Comparison of ENCODE assay signal across 1 cellular context in the genomic region with DNA sequence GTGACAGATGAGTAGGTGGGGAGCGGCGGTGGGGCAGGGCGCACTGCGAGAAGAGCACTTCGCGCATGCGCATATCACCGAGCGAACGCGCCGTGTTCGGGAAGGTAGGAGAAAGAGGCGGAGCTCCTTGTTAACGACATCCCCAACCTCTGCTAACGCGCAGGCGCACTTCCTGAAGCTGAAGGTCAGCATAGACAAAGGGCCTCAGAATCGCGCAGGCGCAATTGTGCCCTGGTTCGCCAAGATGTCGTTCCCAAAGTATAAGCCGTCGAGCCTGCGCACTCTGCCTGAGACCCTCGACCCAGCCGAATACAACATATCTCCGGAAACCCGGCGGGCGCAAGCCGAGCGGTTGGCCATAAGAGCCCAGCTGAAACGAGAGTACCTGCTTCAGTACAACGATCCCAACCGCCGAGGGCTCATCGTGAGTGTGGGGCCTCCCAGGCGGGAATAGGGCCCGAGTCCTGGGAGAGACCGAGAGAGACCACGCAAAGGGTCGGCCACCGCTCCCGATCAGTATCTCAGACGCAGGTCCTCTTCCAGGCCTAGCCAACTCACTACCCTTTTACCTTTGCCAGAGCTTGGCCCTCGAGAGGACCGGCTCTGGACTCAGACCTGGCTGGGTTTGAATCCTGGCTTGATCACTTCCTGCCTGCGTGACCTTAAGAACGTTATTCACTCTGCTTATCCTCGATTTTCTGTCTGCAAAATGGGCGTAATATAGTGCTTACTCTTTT.
TF ChIP-seq lines count a peak whose summit lies in the region.

A gene (plus strand): TSS at position 221 of the 737 bp plus-strand sequence. CDS start 24 bp downstream, at position 245.

TF ChIP-seq in HepG2, 621 proteins besides CTCF, POLR2A, EP300 and RAD21 (continued from another document and continues in another):
- TF ChIP-seq, protein P1, sequence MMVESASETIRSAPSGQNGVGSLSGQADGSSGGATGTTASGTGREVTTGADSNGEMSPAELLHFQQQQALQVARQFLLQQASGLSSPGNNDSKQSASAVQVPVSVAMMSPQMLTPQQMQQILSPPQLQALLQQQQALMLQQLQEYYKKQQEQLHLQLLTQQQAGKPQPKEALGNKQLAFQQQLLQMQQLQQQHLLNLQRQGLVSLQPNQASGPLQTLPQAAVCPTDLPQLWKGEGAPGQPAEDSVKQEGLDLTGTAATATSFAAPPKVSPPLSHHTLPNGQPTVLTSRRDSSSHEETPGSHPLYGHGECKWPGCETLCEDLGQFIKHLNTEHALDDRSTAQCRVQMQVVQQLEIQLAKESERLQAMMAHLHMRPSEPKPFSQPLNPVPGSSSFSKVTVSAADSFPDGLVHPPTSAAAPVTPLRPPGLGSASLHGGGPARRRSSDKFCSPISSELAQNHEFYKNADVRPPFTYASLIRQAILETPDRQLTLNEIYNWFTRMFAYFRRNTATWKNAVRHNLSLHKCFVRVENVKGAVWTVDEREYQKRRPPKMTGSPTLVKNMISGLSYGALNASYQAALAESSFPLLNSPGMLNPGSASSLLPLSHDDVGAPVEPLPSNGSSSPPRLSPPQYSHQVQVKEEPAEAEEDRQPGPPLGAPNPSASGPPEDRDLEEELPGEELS (CRISPR knock-in tag; IDR thresholded peaks at IDR 0.05) = no peak
- TF ChIP-seq, protein P2, sequence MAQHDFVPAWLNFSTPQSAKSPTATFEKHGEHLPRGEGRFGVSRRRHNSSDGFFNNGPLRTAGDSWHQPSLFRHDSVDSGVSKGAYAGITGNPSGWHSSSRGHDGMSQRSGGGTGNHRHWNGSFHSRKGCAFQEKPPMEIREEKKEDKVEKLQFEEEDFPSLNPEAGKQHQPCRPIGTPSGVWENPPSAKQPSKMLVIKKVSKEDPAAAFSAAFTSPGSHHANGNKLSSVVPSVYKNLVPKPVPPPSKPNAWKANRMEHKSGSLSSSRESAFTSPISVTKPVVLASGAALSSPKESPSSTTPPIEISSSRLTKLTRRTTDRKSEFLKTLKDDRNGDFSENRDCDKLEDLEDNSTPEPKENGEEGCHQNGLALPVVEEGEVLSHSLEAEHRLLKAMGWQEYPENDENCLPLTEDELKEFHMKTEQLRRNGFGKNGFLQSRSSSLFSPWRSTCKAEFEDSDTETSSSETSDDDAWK (CRISPR knock-in tag; IDR thresholded peaks at IDR 0.05) = no peak
- TF ChIP-seq NAIF1 (CRISPR knock-in tag; IDR thresholded peaks at IDR 0.05; ENCODE audit: borderline replicate concordance) = no peak
- TF ChIP-seq, protein P3, sequence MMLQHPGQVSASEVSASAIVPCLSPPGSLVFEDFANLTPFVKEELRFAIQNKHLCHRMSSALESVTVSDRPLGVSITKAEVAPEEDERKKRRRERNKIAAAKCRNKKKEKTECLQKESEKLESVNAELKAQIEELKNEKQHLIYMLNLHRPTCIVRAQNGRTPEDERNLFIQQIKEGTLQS (CRISPR knock-in tag; IDR thresholded peaks at IDR 0.05) = no peak
- TF ChIP-seq ETV6 (CRISPR knock-in tag; conservative IDR thresholded peaks at IDR 0.05) = no peak; the same call in 1 of the 2 replicates
- TF ChIP-seq HDAC2 (CRISPR knock-in tag; IDR thresholded peaks at IDR 0.05) = 0 out of 2 replicates have a peak, but pooled peaks have one; percentile 22
- TF ChIP-seq, protein P4, sequence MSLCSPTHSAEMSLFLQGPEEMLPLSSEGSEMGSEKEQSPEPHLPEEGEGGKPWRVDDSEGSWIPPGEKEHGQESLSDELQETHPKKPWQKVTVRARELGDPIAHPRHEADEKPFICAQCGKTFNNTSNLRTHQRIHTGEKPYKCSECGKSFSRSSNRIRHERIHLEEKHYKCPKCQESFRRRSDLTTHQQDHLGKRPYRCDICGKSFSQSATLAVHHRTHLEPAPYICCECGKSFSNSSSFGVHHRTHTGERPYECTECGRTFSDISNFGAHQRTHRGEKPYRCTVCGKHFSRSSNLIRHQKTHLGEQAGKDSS (CRISPR knock-in tag; IDR thresholded peaks at IDR 0.05; ENCODE audit: borderline replicate concordance, low read depth) = peak; percentile 99
- TF ChIP-seq KMT2A (CRISPR knock-in tag; IDR thresholded peaks at IDR 0.05) = no peak; the same call in 1 of the 2 replicates
- TF ChIP-seq, protein P5, sequence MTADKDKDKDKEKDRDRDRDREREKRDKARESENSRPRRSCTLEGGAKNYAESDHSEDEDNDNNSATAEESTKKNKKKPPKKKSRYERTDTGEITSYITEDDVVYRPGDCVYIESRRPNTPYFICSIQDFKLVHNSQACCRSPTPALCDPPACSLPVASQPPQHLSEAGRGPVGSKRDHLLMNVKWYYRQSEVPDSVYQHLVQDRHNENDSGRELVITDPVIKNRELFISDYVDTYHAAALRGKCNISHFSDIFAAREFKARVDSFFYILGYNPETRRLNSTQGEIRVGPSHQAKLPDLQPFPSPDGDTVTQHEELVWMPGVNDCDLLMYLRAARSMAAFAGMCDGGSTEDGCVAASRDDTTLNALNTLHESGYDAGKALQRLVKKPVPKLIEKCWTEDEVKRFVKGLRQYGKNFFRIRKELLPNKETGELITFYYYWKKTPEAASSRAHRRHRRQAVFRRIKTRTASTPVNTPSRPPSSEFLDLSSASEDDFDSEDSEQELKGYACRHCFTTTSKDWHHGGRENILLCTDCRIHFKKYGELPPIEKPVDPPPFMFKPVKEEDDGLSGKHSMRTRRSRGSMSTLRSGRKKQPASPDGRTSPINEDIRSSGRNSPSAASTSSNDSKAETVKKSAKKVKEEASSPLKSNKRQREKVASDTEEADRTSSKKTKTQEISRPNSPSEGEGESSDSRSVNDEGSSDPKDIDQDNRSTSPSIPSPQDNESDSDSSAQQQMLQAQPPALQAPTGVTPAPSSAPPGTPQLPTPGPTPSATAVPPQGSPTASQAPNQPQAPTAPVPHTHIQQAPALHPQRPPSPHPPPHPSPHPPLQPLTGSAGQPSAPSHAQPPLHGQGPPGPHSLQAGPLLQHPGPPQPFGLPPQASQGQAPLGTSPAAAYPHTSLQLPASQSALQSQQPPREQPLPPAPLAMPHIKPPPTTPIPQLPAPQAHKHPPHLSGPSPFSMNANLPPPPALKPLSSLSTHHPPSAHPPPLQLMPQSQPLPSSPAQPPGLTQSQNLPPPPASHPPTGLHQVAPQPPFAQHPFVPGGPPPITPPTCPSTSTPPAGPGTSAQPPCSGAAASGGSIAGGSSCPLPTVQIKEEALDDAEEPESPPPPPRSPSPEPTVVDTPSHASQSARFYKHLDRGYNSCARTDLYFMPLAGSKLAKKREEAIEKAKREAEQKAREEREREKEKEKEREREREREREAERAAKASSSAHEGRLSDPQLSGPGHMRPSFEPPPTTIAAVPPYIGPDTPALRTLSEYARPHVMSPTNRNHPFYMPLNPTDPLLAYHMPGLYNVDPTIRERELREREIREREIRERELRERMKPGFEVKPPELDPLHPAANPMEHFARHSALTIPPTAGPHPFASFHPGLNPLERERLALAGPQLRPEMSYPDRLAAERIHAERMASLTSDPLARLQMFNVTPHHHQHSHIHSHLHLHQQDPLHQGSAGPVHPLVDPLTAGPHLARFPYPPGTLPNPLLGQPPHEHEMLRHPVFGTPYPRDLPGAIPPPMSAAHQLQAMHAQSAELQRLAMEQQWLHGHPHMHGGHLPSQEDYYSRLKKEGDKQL (CRISPR knock-in tag; IDR thresholded peaks at IDR 0.05; ENCODE audit: low read depth) = no peak
- TF ChIP-seq, protein P6, sequence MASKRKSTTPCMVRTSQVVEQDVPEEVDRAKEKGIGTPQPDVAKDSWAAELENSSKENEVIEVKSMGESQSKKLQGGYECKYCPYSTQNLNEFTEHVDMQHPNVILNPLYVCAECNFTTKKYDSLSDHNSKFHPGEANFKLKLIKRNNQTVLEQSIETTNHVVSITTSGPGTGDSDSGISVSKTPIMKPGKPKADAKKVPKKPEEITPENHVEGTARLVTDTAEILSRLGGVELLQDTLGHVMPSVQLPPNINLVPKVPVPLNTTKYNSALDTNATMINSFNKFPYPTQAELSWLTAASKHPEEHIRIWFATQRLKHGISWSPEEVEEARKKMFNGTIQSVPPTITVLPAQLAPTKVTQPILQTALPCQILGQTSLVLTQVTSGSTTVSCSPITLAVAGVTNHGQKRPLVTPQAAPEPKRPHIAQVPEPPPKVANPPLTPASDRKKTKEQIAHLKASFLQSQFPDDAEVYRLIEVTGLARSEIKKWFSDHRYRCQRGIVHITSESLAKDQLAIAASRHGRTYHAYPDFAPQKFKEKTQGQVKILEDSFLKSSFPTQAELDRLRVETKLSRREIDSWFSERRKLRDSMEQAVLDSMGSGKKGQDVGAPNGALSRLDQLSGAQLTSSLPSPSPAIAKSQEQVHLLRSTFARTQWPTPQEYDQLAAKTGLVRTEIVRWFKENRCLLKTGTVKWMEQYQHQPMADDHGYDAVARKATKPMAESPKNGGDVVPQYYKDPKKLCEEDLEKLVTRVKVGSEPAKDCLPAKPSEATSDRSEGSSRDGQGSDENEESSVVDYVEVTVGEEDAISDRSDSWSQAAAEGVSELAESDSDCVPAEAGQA (IDR thresholded peaks at IDR 0.05; ENCODE audit: low read depth) = no peak; the same call in 1 of the 2 replicates
- TF ChIP-seq, protein P6 (CRISPR knock-in tag; IDR thresholded peaks at IDR 0.05; ENCODE audit: borderline replicate concordance) = no peak
- no peak for TF ChIP-seq FOXA1 (IDR thresholded peaks at IDR 0.05)
- TF ChIP-seq FOXA1 (CRISPR knock-in tag; IDR thresholded peaks at IDR 0.05) = no peak
- no peak for TF ChIP-seq HMGA1 (CRISPR knock-in tag; conservative IDR thresholded peaks at IDR 0.05)
- no peak for TF ChIP-seq JUNB (CRISPR knock-in tag; IDR thresholded peaks at IDR 0.05; ENCODE audit: borderline replicate concordance)
- TF ChIP-seq, protein P7, sequence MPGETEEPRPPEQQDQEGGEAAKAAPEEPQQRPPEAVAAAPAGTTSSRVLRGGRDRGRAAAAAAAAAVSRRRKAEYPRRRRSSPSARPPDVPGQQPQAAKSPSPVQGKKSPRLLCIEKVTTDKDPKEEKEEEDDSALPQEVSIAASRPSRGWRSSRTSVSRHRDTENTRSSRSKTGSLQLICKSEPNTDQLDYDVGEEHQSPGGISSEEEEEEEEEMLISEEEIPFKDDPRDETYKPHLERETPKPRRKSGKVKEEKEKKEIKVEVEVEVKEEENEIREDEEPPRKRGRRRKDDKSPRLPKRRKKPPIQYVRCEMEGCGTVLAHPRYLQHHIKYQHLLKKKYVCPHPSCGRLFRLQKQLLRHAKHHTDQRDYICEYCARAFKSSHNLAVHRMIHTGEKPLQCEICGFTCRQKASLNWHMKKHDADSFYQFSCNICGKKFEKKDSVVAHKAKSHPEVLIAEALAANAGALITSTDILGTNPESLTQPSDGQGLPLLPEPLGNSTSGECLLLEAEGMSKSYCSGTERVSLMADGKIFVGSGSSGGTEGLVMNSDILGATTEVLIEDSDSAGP (CRISPR knock-in tag; IDR thresholded peaks at IDR 0.05; ENCODE audit: borderline replicate concordance) = peak; percentile 69; the same call in 1 of the 2 replicates
- TF ChIP-seq, protein P8, sequence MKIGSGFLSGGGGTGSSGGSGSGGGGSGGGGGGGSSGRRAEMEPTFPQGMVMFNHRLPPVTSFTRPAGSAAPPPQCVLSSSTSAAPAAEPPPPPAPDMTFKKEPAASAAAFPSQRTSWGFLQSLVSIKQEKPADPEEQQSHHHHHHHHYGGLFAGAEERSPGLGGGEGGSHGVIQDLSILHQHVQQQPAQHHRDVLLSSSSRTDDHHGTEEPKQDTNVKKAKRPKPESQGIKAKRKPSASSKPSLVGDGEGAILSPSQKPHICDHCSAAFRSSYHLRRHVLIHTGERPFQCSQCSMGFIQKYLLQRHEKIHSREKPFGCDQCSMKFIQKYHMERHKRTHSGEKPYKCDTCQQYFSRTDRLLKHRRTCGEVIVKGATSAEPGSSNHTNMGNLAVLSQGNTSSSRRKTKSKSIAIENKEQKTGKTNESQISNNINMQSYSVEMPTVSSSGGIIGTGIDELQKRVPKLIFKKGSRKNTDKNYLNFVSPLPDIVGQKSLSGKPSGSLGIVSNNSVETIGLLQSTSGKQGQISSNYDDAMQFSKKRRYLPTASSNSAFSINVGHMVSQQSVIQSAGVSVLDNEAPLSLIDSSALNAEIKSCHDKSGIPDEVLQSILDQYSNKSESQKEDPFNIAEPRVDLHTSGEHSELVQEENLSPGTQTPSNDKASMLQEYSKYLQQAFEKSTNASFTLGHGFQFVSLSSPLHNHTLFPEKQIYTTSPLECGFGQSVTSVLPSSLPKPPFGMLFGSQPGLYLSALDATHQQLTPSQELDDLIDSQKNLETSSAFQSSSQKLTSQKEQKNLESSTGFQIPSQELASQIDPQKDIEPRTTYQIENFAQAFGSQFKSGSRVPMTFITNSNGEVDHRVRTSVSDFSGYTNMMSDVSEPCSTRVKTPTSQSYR (CRISPR knock-in tag; IDR thresholded peaks at IDR 0.05; ENCODE audit: borderline replicate concordance) = no peak
- no peak for TF ChIP-seq KDM4B (CRISPR knock-in tag; IDR thresholded peaks at IDR 0.05)
- TF ChIP-seq, protein P9, sequence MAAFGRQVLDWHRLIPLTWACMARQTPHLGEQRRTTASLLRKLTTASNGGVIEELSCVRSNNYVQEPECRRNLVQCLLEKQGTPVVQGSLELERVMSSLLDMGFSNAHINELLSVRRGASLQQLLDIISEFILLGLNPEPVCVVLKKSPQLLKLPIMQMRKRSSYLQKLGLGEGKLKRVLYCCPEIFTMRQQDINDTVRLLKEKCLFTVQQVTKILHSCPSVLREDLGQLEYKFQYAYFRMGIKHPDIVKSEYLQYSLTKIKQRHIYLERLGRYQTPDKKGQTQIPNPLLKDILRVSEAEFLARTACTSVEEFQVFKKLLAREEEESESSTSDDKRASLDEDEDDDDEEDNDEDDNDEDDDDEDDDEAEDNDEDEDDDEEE (CRISPR knock-in tag; IDR thresholded peaks at IDR 0.05) = 0 out of 2 replicates have a peak, but pooled peaks have one; percentile 35
- TF ChIP-seq YEATS2 (CRISPR knock-in tag; IDR thresholded peaks at IDR 0.05; ENCODE audit: borderline replicate concordance) = peak; percentile 64; the same call in 1 of the 2 replicates
- TF ChIP-seq MYNN (CRISPR knock-in tag; IDR thresholded peaks at IDR 0.05; ENCODE audit: low read depth) = no peak; the same call in 1 of the 2 replicates
- TF ChIP-seq SAP130 (CRISPR knock-in tag; IDR thresholded peaks at IDR 0.05; ENCODE audit: low read depth) = peak; percentile 78
- peak; percentile 86 for TF ChIP-seq POLR2AphosphoS5 (IDR thresholded peaks at IDR 0.05; ENCODE audit: low read depth, low read length)
- 0 out of 2 replicates have a peak, but pooled peaks have one; percentile 42 for TF ChIP-seq NFKBIZ (CRISPR knock-in tag; IDR thresholded peaks at IDR 0.05)
- TF ChIP-seq ZNF577 (CRISPR knock-in tag; IDR thresholded peaks at IDR 0.05; ENCODE audit: borderline replicate concordance, low read depth) = no peak
- TF ChIP-seq ZBTB20 (CRISPR knock-in tag; IDR thresholded peaks at IDR 0.05; ENCODE audit: borderline replicate concordance, low read depth) = no peak
- TF ChIP-seq ZNF335 (CRISPR knock-in tag; IDR thresholded peaks at IDR 0.05) = no peak
- no peak for TF ChIP-seq ZFYVE20 (CRISPR knock-in tag; IDR thresholded peaks at IDR 0.05; ENCODE audit: borderline replicate concordance, low read depth)
- peak; percentile 46; the same call in 1 of the 2 replicates for TF ChIP-seq ZNF317 (CRISPR knock-in tag; IDR thresholded peaks at IDR 0.05)
